ENCODE assay signal across 10 cellular contexts in genomic region chr2:69997296-69998184, GRCh38. TPM values are rescaled to one million over a fixed set of nuclear protein-coding genes. Genes with fewer than 3 reads are reported as not detected.
DNase-seq lines count a peak whose midpoint lies in the region; ATAC-seq and TF ChIP-seq lines count a peak whose summit lies in the region.
"Had no signal": no experiment of that assay in that cellular context is flagged by ENCODE, and none has a peak within 500 bp of the region (broad histone marks: within the 10 kb centered on the region; RNA-seq: fewer than 3 reads in every experiment).

No MANE protein-coding gene starts in this region.

- no peaks in the 10 kb centered on the region for H3K79me2 ChIP-seq in hepatocyte

- H3K4me3 ChIP-seq in hepatocyte (no peak overlapping the region), WERI-Rb-1 (ENCODE audit: low read depth, low read length) (no peak overlapping the region)

- no peaks in the 10 kb centered on the region for H3K27me3 Mint-ChIP-seq in activated T-cell treated with anti-CD3 and anti-CD28 coated beads, Interleukin-2, amount 50 U/mL, for 24 hours
- H3K27me3 Mint-ChIP-seq in stimulated activated naive B cell treated with anti-CD40 and anti-IgM and Interleukin-4, amounts not matched to agents 10 μg/mL and 1 μg/mL and 100 μg/mL, for 72 hours, result no peaks in the 10 kb centered on the region

- H3K9me2 ChIP-seq in hepatocyte (replicated peaks; ENCODE audit: insufficient read depth), result no peaks in the 10 kb centered on the region

- H2AFZ ChIP-seq in hepatocyte, result no peak overlapping the region

- H3K27ac ChIP-seq in hepatocyte (no peak overlapping the region), WERI-Rb-1 (no peak overlapping the region)
- H3K27ac ChIP-seq: C4-2B had no signal

- H3K9me3 Mint-ChIP-seq in activated T-cell treated with anti-CD3 and anti-CD28 coated beads, Interleukin-2, amount 50 U/mL, for 24 hours, result no peaks in the 10 kb centered on the region
- H3K9me3 Mint-ChIP-seq in stimulated activated naive B cell treated with anti-CD40 and anti-IgM and Interleukin-4, amounts not matched to agents 10 μg/mL and 1 μg/mL and 100 μg/mL, for 72 hours, result no peaks in the 10 kb centered on the region

- no peak overlapping the region for H3K27ac Mint-ChIP-seq in activated T-cell treated with anti-CD3 and anti-CD28 coated beads, Interleukin-2, amount 50 U/mL, for 24 hours
- peak overlapping the region; percentile 10 for H3K27ac Mint-ChIP-seq in stimulated activated naive B cell treated with anti-CD40 and anti-IgM and Interleukin-4, amounts not matched to agents 10 μg/mL and 1 μg/mL and 100 μg/mL, for 72 hours

- H4K20me1 ChIP-seq in hepatocyte (ENCODE audit: insufficient read depth, poor library complexity, severe bottlenecking), result no peaks in the 10 kb centered on the region

- 88% methylated on average over 15 of the region's 15 CpGs for WGBS in hepatocyte (ENCODE audit: low lambda C conversion rate, missing lambda C conversion rate)

- H3K36me3 Mint-ChIP-seq in activated T-cell treated with anti-CD3 and anti-CD28 coated beads, Interleukin-2, amount 50 U/mL, for 24 hours (ENCODE audit: low read depth), result peaks cover 19% of the 10 kb centered on the region
- H3K36me3 Mint-ChIP-seq in stimulated activated naive B cell treated with anti-CD40 and anti-IgM and Interleukin-4, amounts not matched to agents 10 μg/mL and 1 μg/mL and 100 μg/mL, for 72 hours, result peaks cover 24 to 34% of the 10 kb centered on the region in 2 donors

- no peaks in the 10 kb centered on the region for H3K36me3 ChIP-seq in hepatocyte (replicated peaks; ENCODE audit: insufficient read depth, low read depth)
- H3K36me3 ChIP-seq in WERI-Rb-1, result peaks cover 29% of the 10 kb centered on the region

- ATAC-seq in stimulated activated naive B cell treated with anti-CD40 and anti-IgM and Interleukin-4, amounts not matched to agents 10 μg/mL and 1 μg/mL and 100 μg/mL, for 72 hours (replicated peaks), result no peak

- no peak overlapping the region for H3K4me2 ChIP-seq in hepatocyte

- no peak overlapping the region for H3K4me3 Mint-ChIP-seq in activated T-cell treated with anti-CD3 and anti-CD28 coated beads, Interleukin-2, amount 50 U/mL, for 24 hours
- no peak overlapping the region for H3K4me3 Mint-ChIP-seq in stimulated activated naive B cell treated with anti-CD40 and anti-IgM and Interleukin-4, amounts not matched to agents 10 μg/mL and 1 μg/mL and 100 μg/mL, for 72 hours

- TF ChIP-seq CTCF in hepatocyte (IDR thresholded peaks at IDR 0.05; ENCODE audit: poor library complexity), result no peak
- TF ChIP-seq CTCF in WERI-Rb-1 (IDR thresholded peaks at IDR 0.05; ENCODE audit: low read depth, low read length), result no peak

- H3K4me1 ChIP-seq in hepatocyte (ENCODE audit: insufficient read depth), result peaks cover 3% of the 10 kb centered on the region

- H3K27me3 ChIP-seq in hepatocyte, result no peaks in the 10 kb centered on the region
- H3K27me3 ChIP-seq in WERI-Rb-1 (ENCODE audit: insufficient read depth, low read depth, severe bottlenecking), result no peaks in the 10 kb centered on the region

- no peaks in the 10 kb centered on the region for H3K9me3 ChIP-seq in hepatocyte (ENCODE audit: low read depth)
- H3K9me3 ChIP-seq in WERI-Rb-1 (ENCODE audit: severe bottlenecking), result no peaks in the 10 kb centered on the region

- peaks cover 16% of the 10 kb centered on the region for H3K4me1 Mint-ChIP-seq in activated T-cell treated with anti-CD3 and anti-CD28 coated beads, Interleukin-2, amount 50 U/mL, for 24 hours (ENCODE audit: low read depth)
- peaks cover 5 to 6% of the 10 kb centered on the region in 2 donors for H3K4me1 Mint-ChIP-seq in stimulated activated naive B cell treated with anti-CD40 and anti-IgM and Interleukin-4, amounts not matched to agents 10 μg/mL and 1 μg/mL and 100 μg/mL, for 72 hours

- DNase-seq in activated T-cell treated with anti-CD3 and anti-CD28 coated beads for 24 hours (ENCODE audit: low read depth) (peak; percentile 6), T1000 (lab: John Stamatoyannopoulos, UW) (peak; percentile 34), hepatocyte (ENCODE audit: low spot score) (peak; percentile 51), NCI-H1417 (lab: John Stamatoyannopoulos, UW) (no peak), WERI-Rb-1 (no peak)
- no peak for DNase-seq in activated T-cell treated with anti-CD3 and anti-CD28 coated beads, Interleukin-2, amount 50 U/mL, for 24 hours
- DNase-seq in stimulated activated naive B cell treated with anti-CD40 and anti-IgM and Interleukin-4, amounts not matched to agents 10 μg/mL and 1 μg/mL and 100 μg/mL, for 72 hours, result no peak
- no peak for DNase-seq in effector CD8-positive, alpha-beta T cell (lab: John Stamatoyannopoulos, UW)
- DNase-seq: NCI-H187 treated with DMSO at 0.1 percent for 48 hours had no signal

RNA-seq across cellular contexts. Expression of gene ASPRV1, which starts 36.1 kb away (rescaled TPM):
- total RNA-seq in hepatocyte, result 0.24 and 0.73 TPM in 2 replicates
- 0.66 TPM in 1 of 2 replicates, not detected in the other for polyA plus RNA-seq in hepatocyte

Comparison
In these comparisons a context has a peak if more than half of its experiments do, and no peak if none do; other contexts are left out.
1. DNase-seq: peak in activated T-cell treated with anti-CD3 and anti-CD28 coated beads for 24 hours (single experiment), T1000 (single experiment) and hepatocyte (single experiment); none in activated T-cell treated with anti-CD3 and anti-CD28 coated beads, Interleukin-2, amount 50 U/mL, for 24 hours (single experiment), stimulated activated naive B cell treated with anti-CD40 and anti-IgM and Interleukin-4, amounts not matched to agents 10 μg/mL and 1 μg/mL and 100 μg/mL, for 72 hours (single experiment), NCI-H1417 (0 of 3), WERI-Rb-1 (single experiment) and effector CD8-positive, alpha-beta T cell (single experiment).